8 cellular contexts compared by ENCODE assay signal in genomic region chr10:50417906-50418697, GRCh38.
A peak's percentile ranks its signal among the peaks of the same experiment; 100 is the strongest.
DNase-seq lines count a peak whose midpoint lies in the region; ATAC-seq and TF ChIP-seq lines count a peak whose summit lies in the region.

No MANE protein-coding gene starts in this region.

- peak; percentile 76 for ATAC-seq in GM21423 (IDR thresholded peaks at IDR 0.05; ENCODE audit: unreplicated experiment)
- ATAC-seq in WTC11, result peak; percentile 84
- peak; percentile 69 for ATAC-seq in left lobe of liver

- CTCF ChIA-PET in WTC11 (lab: Charles Lee), result interaction anchor here (0.9 to 4.0 kb wide), 8 partner anchors 10 to 202 kb away, joined by 3 to 29 read pairs (median 4); no protein-coding TSS in a partner anchor

- peak overlapping the region; percentile 72 for H3K4me3 Mint-ChIP-seq in WTC11

- POLR2A ChIA-PET in WTC11 (lab: Charles Lee), result no interaction called here

- H3K27ac ChIP-seq in coronary artery, result peak overlapping the region; percentile 69 to 83

- no peak for TF ChIP-seq CTCF in WTC11 (IDR thresholded peaks at IDR 0.05)
- no peak for TF ChIP-seq CTCF in coronary artery (IDR thresholded peaks at IDR 0.05)

- peak; percentile 92 for DNase-seq in ELF-1 (ENCODE audit: low read depth, low spot score)
- DNase-seq in HS-27A (ENCODE audit: low read depth), result peak; percentile 65
- DNase-seq in WTC11 (ENCODE audit: low spot score), result peak; percentile 73
- DNase-seq in coronary artery (ENCODE audit: low spot score), result peak; percentile 83
- peak; percentile 67 for DNase-seq in left lobe of liver (ENCODE audit: low spot score)
- DNase-seq in stimulated activated CD4-positive, alpha-beta T cell treated with anti-CD3 and anti-CD28 coated beads, Interleukin-2, amount 100 ng/mL, for 48 hours, result peak; percentile 36 to 40
- no peak for DNase-seq in NCI-H187 treated with DMSO at 0.1 percent for 48 hours (lab: John Stamatoyannopoulos, UW)

- no peaks in the 10 kb centered on the region for H3K27me3 Mint-ChIP-seq in WTC11 (ENCODE audit: low read depth)

- no peaks in the 10 kb centered on the region for H3K36me3 Mint-ChIP-seq in WTC11

- peak overlapping the region; percentile 22; the same call in 1 of the 2 replicates for H3K27ac Mint-ChIP-seq in WTC11

- peaks cover 51% of the 10 kb centered on the region for H3K4me1 Mint-ChIP-seq in WTC11

- H3K4me3 ChIP-seq in coronary artery, result peak overlapping the region; percentile 83

- no peaks in the 10 kb centered on the region for H3K9me3 Mint-ChIP-seq in WTC11

TF ChIP-seq in WTC11, 78 proteins besides CTCF, POLR2A, EP300 and RAD21 (continues in another document):
- TF ChIP-seq, protein P1, sequence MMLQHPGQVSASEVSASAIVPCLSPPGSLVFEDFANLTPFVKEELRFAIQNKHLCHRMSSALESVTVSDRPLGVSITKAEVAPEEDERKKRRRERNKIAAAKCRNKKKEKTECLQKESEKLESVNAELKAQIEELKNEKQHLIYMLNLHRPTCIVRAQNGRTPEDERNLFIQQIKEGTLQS (CRISPR knock-in tag; conservative IDR thresholded peaks at IDR 0.05), result no peak
- TF ChIP-seq E2F4 (CRISPR knock-in tag; IDR thresholded peaks at IDR 0.05; ENCODE audit: borderline replicate concordance, low read depth) (no peak), NFYB (CRISPR knock-in tag; conservative IDR thresholded peaks at IDR 0.05; ENCODE audit: low read depth) (no peak), ZNF425 (CRISPR knock-in tag; conservative IDR thresholded peaks at IDR 0.05) (no peak), HMGXB4 (CRISPR knock-in tag; IDR thresholded peaks at IDR 0.05) (peak; percentile 85), TCF7 (CRISPR knock-in tag; IDR thresholded peaks at IDR 0.05; ENCODE audit: low read depth) (no peak), ARID4B (CRISPR knock-in tag; IDR thresholded peaks at IDR 0.05; ENCODE audit: borderline replicate concordance) (0 out of 2 replicates have a peak, but pooled peaks have one; percentile 47), ZNF416 (CRISPR knock-in tag; IDR thresholded peaks at IDR 0.05) (no peak), SP1 (CRISPR knock-in tag; conservative IDR thresholded peaks at IDR 0.05) (0 out of 2 replicates have a peak, but pooled peaks have one; percentile 32), FOXP1 (CRISPR knock-in tag; IDR thresholded peaks at IDR 0.05; ENCODE audit: borderline replicate concordance) (peak; percentile 44; the same call in 1 of the 2 replicates), ZNF423 (CRISPR knock-in tag; IDR thresholded peaks at IDR 0.05) (peak; percentile 28; the same call in 1 of the 2 replicates)
- TF ChIP-seq, protein P2, sequence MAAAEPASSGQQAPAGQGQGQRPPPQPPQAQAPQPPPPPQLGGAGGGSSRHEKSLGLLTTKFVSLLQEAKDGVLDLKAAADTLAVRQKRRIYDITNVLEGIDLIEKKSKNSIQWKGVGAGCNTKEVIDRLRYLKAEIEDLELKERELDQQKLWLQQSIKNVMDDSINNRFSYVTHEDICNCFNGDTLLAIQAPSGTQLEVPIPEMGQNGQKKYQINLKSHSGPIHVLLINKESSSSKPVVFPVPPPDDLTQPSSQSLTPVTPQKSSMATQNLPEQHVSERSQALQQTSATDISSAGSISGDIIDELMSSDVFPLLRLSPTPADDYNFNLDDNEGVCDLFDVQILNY (CRISPR knock-in tag; IDR thresholded peaks at IDR 0.05), result 0 out of 2 replicates have a peak, but pooled peaks have one; percentile 49
